In genomic region chr2:225042800-225043167, GRCh38 we compare ENCODE assay signal across 8 cellular contexts. TPM values are rescaled to one million over a fixed set of nuclear protein-coding genes. Genes with fewer than 3 reads are reported as not detected.
DNase-seq lines count a peak whose midpoint lies in the region; ATAC-seq and TF ChIP-seq lines count a peak whose summit lies in the region.

No MANE protein-coding gene starts in this region.

- H3K36me3 ChIP-seq in BJ (ENCODE audit: control insufficient read depth, insufficient read depth, low read length) (peaks cover 2% of the 10 kb centered on the region; the same call in 1 of the 2 replicates), KMS-11 (ENCODE audit: insufficient read depth) (no peaks in the 10 kb centered on the region), colonic mucosa (no peaks in the 10 kb centered on the region), neural progenitor cell (no peaks in the 10 kb centered on the region)

- peak overlapping the region; percentile 87 for H3K4me3 ChIP-seq in BJ (ENCODE audit: low read depth, low read length)
- no peak overlapping the region for H3K4me3 ChIP-seq in KMS-11 (IDR thresholded peaks at IDR 0.05; ENCODE audit: insufficient read depth, low read depth, low read length)
- peak overlapping the region; percentile 83 for H3K4me3 ChIP-seq in colonic mucosa
- H3K4me3 ChIP-seq in neural progenitor cell: peak overlapping the region; percentile 69

- H3K27me3 ChIP-seq in BJ (ENCODE audit: control insufficient read depth, insufficient read depth, low read length) (no peaks in the 10 kb centered on the region), KMS-11 (ENCODE audit: insufficient read depth, low read depth) (no peaks in the 10 kb centered on the region), colonic mucosa (no peaks in the 10 kb centered on the region), neural progenitor cell (peaks cover 89% of the 10 kb centered on the region)

- peaks cover 21% of the 10 kb centered on the region for H3K27me3 Mint-ChIP-seq in neural progenitor cell (ENCODE audit: insufficient read depth, low read depth)

- H3K36me3 Mint-ChIP-seq in neural progenitor cell: no peaks in the 10 kb centered on the region

- no peak overlapping the region for H3K27ac ChIP-seq in KMS-11
- no peak overlapping the region for H3K27ac ChIP-seq in colonic mucosa
- H3K27ac ChIP-seq in neural progenitor cell: no peak overlapping the region

- H3K27ac Mint-ChIP-seq in neural progenitor cell: peak overlapping the region; percentile 30

- peak overlapping the region; percentile 51 for H3K4me2 ChIP-seq in KMS-11
- H3K4me2 ChIP-seq in neural progenitor cell: peak overlapping the region; percentile 97

- H3K4me1 ChIP-seq in KMS-11 (ENCODE audit: low read depth, poor library complexity, severe bottlenecking) (peaks cover 13% of the 10 kb centered on the region), colonic mucosa (peaks cover 2% of the 10 kb centered on the region), neural progenitor cell (peaks cover 10% of the 10 kb centered on the region)

- H4K20me1 ChIP-seq in KMS-11 (ENCODE audit: insufficient read depth) (no peaks in the 10 kb centered on the region), neural progenitor cell (ENCODE audit: low read depth) (no peaks in the 10 kb centered on the region)

- CTCF ChIA-PET in BJ (lab: Yijun Ruan, JAX): interaction anchor here (1.4 kb wide), 1 partner anchor 18 kb away, joined by 4 read pairs; no protein-coding TSS in a partner anchor

- no peaks in the 10 kb centered on the region for H3K9me3 Mint-ChIP-seq in neural progenitor cell

- intact Hi-C loops in colonic mucosa (cut with DNase I): no loop called here

- ATAC-seq in GM19351 (IDR thresholded peaks at IDR 0.05; ENCODE audit: unreplicated experiment): no peak
- ATAC-seq in activated CD4-positive, CD25-positive, alpha-beta regulatory T cell treated with anti-CD3 and anti-CD28 coated beads, Interleukin-2, amount 50 U/mL, for 24 hours: no peak

- TF ChIP-seq CTCF in BJ (IDR thresholded peaks at IDR 0.05; ENCODE audit: insufficient read depth, low read depth, low read length): no peak
- TF ChIP-seq CTCF in KMS-11 (conservative IDR thresholded peaks at IDR 0.05; ENCODE audit: low read depth, low read length): no peak
- TF ChIP-seq CTCF in colonic mucosa (IDR thresholded peaks at IDR 0.05): no peak
- no peak for TF ChIP-seq CTCF in neural progenitor cell (IDR thresholded peaks at IDR 0.05)

- H3K4me1 Mint-ChIP-seq in neural progenitor cell: peaks cover 17% of the 10 kb centered on the region

- H3K9ac ChIP-seq in KMS-11 (no peak overlapping the region; the same call in 1 of the 2 replicates), colonic mucosa (ENCODE audit: low read depth in 2 of 2, low read length in 2 of 2) (no peak overlapping the region), neural progenitor cell (no peak overlapping the region)

- POLR2A ChIA-PET in BJ (lab: Charles Lee): interaction anchor here (0.6 kb wide), 1 partner anchor 15 kb away, joined by 3 read pairs; no protein-coding TSS in a partner anchor

- H3K4me3 Mint-ChIP-seq in neural progenitor cell: peak overlapping the region; percentile 91

- peak overlapping the region; percentile 81; the same call in 1 of the 2 replicates for H2AFZ ChIP-seq in KMS-11 (ENCODE audit: low read depth)
- H2AFZ ChIP-seq in neural progenitor cell (replicated peaks): peak overlapping the region; percentile 99

- H3K9me3 ChIP-seq in colonic mucosa (no peaks in the 10 kb centered on the region), neural progenitor cell (ENCODE audit: low read depth) (no peaks in the 10 kb centered on the region)

- H3F3A ChIP-seq in neural progenitor cell (ENCODE audit: low read depth): peaks cover 7% of the 10 kb centered on the region

- no peak for DNase-seq in BJ (ENCODE audit: low read depth)
- DNase-seq in colonic mucosa: no peak
- DNase-seq in neural progenitor cell (ENCODE audit: low spot score): no peak
- DNase-seq in HuH-7 (ENCODE audit: low spot score): no peak
- no peak for DNase-seq in globus pallidus (ENCODE audit: low spot score)

- H3K79me2 ChIP-seq in KMS-11 (ENCODE audit: insufficient read depth, low read depth): no peaks in the 10 kb centered on the region
- no peaks in the 10 kb centered on the region for H3K79me2 ChIP-seq in neural progenitor cell (ENCODE audit: low read depth)

RNA-seq across cellular contexts. Expression of gene DOCK10, which starts 0.5 kb away (rescaled TPM):
- 62.7 and 71.0 TPM in 2 replicates for polyA plus RNA-seq in BJ (2011; rRNA removed)
- 76.6 and 96.1 TPM in 2 replicates for polyA minus RNA-seq in BJ (2011; rRNA and poly(A)+ RNA removed)
- total RNA-seq in colonic mucosa: 10 to 100 TPM; 13.5 to 17.4 TPM
- total RNA-seq in neural progenitor cell (ENCODE audit: low replicate concordance): 1.1 and 1.5 TPM in 2 replicates
